ENCODE assay signal across 2 cellular contexts in the genomic region with DNA sequence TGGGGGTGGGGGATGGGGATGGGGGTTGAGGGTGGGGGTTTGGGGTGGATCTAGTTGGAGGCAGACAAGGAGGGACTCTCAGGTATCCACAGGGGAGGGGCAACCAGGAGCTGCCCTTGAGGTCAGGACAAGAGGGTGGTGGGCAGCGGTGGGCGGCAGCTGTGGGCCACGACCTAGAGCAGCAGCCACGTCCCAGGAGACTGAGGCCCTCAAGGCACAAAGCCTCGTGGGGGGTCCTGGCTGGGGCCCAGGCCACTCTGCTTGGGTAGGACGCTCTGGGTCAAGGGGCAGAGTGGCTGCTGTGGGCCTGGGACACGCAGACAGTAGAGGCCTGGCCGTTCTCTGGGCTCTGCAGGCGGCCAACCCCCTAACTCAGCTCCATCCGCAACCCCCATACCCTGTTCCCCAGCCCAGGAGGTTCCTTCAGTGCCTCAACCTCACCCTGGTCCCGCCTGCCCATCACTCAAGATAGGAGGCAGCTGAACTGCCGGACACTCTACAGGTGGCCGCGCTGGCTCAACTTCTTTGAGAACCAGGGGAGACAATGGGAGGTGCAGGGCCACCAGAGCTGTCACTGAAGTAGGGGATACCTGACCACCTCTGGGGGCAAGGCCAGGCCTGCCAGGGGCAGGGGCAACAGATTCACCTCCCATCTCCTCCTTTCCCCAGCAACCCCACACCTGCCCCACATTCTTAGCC.
A peak's percentile ranks its signal among the peaks of the same experiment; 100 is the strongest.
TF ChIP-seq lines count a peak whose summit lies in the region.

No MANE protein-coding gene starts in this region.

TF ChIP-seq in HEK293, 187 proteins besides CTCF, POLR2A, EP300 and RAD21 (continued from another document):
- TF ChIP-seq ZIC2 (tag by site-specific recombination; IDR thresholded peaks at IDR 0.05) (0 out of 2 replicates have a peak, but pooled peaks have one; percentile 20), ZNF510 (tag by site-specific recombination; IDR thresholded peaks at IDR 0.05; ENCODE audit: insufficient replicate concordance) (no peak), SCRT2 (tag by site-specific recombination; IDR thresholded peaks at IDR 0.05) (peak; percentile 88), GLIS1 (tag by site-specific recombination; IDR thresholded peaks at IDR 0.05) (peak; percentile 81), ZNF530 (tag by site-specific recombination; IDR thresholded peaks at IDR 0.05; ENCODE audit: low read depth) (no peak), ZNF791 (tag by site-specific recombination; IDR thresholded peaks at IDR 0.05) (no peak), SCRT1 (tag by site-specific recombination; IDR thresholded peaks at IDR 0.05; ENCODE audit: borderline replicate concordance) (peak; percentile 77), ZNF660 (tag by site-specific recombination; IDR thresholded peaks at IDR 0.05) (no peak), GLIS2 (tag by site-specific recombination; IDR thresholded peaks at IDR 0.05) (peak; percentile 45), ZNF239 (tag by site-specific recombination; IDR thresholded peaks at IDR 0.05) (no peak)
TF ChIP-seq in HEK293: peak in this region for 6.

TF ChIP-seq in GM12878, 131 proteins besides CTCF, POLR2A, EP300 and RAD21 (continued from another document):
- TF ChIP-seq, protein P1, sequence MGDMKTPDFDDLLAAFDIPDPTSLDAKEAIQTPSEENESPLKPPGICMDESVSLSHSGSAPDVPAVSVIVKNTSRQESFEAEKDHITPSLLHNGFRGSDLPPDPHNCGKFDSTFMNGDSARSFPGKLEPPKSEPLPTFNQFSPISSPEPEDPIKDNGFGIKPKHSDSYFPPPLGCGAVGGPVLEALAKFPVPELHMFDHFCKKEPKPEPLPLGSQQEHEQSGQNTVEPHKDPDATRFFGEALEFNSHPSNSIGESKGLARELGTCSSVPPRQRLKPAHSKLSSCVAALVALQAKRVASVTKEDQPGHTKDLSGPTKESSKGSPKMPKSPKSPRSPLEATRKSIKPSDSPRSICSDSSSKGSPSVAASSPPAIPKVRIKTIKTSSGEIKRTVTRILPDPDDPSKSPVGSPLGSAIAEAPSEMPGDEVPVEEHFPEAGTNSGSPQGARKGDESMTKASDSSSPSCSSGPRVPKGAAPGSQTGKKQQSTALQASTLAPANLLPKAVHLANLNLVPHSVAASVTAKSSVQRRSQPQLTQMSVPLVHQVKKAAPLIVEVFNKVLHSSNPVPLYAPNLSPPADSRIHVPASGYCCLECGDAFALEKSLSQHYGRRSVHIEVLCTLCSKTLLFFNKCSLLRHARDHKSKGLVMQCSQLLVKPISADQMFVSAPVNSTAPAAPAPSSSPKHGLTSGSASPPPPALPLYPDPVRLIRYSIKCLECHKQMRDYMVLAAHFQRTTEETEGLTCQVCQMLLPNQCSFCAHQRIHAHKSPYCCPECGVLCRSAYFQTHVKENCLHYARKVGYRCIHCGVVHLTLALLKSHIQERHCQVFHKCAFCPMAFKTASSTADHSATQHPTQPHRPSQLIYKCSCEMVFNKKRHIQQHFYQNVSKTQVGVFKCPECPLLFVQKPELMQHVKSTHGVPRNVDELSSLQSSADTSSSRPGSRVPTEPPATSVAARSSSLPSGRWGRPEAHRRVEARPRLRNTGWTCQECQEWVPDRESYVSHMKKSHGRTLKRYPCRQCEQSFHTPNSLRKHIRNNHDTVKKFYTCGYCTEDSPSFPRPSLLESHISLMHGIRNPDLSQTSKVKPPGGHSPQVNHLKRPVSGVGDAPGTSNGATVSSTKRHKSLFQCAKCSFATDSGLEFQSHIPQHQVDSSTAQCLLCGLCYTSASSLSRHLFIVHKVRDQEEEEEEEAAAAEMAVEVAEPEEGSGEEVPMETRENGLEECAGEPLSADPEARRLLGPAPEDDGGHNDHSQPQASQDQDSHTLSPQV (IDR thresholded peaks at IDR 0.05), result no peak
- no peak for TF ChIP-seq TCF3 (IDR thresholded peaks at IDR 0.05; ENCODE audit: borderline replicate concordance, insufficient read depth, low read depth, low read length)
- TF ChIP-seq TCF7 (IDR thresholded peaks at IDR 0.05; ENCODE audit: borderline replicate concordance), result no peak
- TF ChIP-seq CEBPB (IDR thresholded peaks at IDR 0.05; ENCODE audit: borderline replicate concordance in 1 of 2, low read depth in 2 of 2, low read length in 2 of 2), result no peak
- TF ChIP-seq TAF1 (IDR thresholded peaks at IDR 0.05; ENCODE audit: borderline replicate concordance, low read depth, low read length), result no peak
- no peak for TF ChIP-seq ZNF217 (IDR thresholded peaks at IDR 0.05)
- TF ChIP-seq CBFB (IDR thresholded peaks at IDR 0.05; ENCODE audit: low read depth), result no peak
- no peak for TF ChIP-seq CHD4 (IDR thresholded peaks at IDR 0.05)
- no peak for TF ChIP-seq RB1 (IDR thresholded peaks at IDR 0.05; ENCODE audit: borderline replicate concordance)
